Comparison of ENCODE assay signal across 10 cellular contexts in genomic region chr17:10631048-10631700, GRCh38. TPM values are rescaled to one million over a fixed set of nuclear protein-coding genes. Genes with fewer than 3 reads are reported as not detected.
A peak's percentile ranks its signal among the peaks of the same experiment; 100 is the strongest.
DNase-seq lines count a peak whose midpoint lies in the region; ATAC-seq and TF ChIP-seq lines count a peak whose summit lies in the region.
"Had no signal": no experiment of that assay in that cellular context is flagged by ENCODE, and none has a peak within 500 bp of the region (broad histone marks: within the 10 kb centered on the region; RNA-seq: fewer than 3 reads in every experiment).

No MANE protein-coding gene starts in this region.

- ATAC-seq in GM21447 (IDR thresholded peaks at IDR 0.05; ENCODE audit: unreplicated experiment) (no peak), HG02642 (IDR thresholded peaks at IDR 0.05; ENCODE audit: poor library complexity, unreplicated experiment) (no peak)

- H3K27me3 Mint-ChIP-seq in type B pancreatic cell: no peaks in the 10 kb centered on the region
- H3K27me3 Mint-ChIP-seq: naive B cell had no signal

- no peak overlapping the region for H3K4me3 Mint-ChIP-seq in type B pancreatic cell
- H3K4me3 Mint-ChIP-seq: naive B cell; T-helper 1 cell treated with Interleukin-12 subunit alpha and Interleukin-12 subunit beta and Interleukin-4 antibody, amounts not matched to agents 30 μg/mL and 1 μg/mL, for 36 hours had no signal

- TF ChIP-seq CTCF in type B pancreatic cell (conservative IDR thresholded peaks at IDR 0.05): peak; percentile 89

- no peaks in the 10 kb centered on the region for H3K9me3 Mint-ChIP-seq in type B pancreatic cell
- H3K9me3 Mint-ChIP-seq: T-helper 1 cell treated with Interleukin-12 subunit alpha and Interleukin-12 subunit beta and Interleukin-4 antibody, amounts not matched to agents 30 μg/mL and 1 μg/mL, for 36 hours had no signal

- no peaks in the 10 kb centered on the region for H3K4me1 Mint-ChIP-seq in type B pancreatic cell (ENCODE audit: unreplicated experiment)

- peaks cover 13% of the 10 kb centered on the region for H3K36me3 Mint-ChIP-seq in type B pancreatic cell

- DNase-seq in DMS 273 (lab: John Stamatoyannopoulos, UW; ENCODE audit: unreplicated experiment) (peak; percentile 52), DMS 273 treated with DMSO at 0.1 percent for 48 hours (lab: John Stamatoyannopoulos, UW) (no peak), HuH-7 (ENCODE audit: low spot score) (peak; percentile 33), islet precursor cell (peak; percentile 74), type B pancreatic cell (ENCODE audit: extremely low spot score, unreplicated experiment) (no peak)
- peak; percentile 70 for DNase-seq in activated CD8-positive, alpha-beta memory T cell treated with anti-CD3 and anti-CD28 coated beads, Interleukin-2, amount 50 U/mL, for 48 hours
- DNase-seq: naive B cell had no signal

- H3K27ac Mint-ChIP-seq in type B pancreatic cell: no peak overlapping the region
- H3K27ac Mint-ChIP-seq: T-helper 1 cell treated with Interleukin-12 subunit alpha and Interleukin-12 subunit beta and Interleukin-4 antibody, amounts not matched to agents 30 μg/mL and 1 μg/mL, for 36 hours had no signal

RNA-seq across cellular contexts. Expression of gene MYH3, which starts 25.9 kb away (rescaled TPM):
- total RNA-seq in type B pancreatic cell (ENCODE audit: low replicate concordance): 2.4 and 11.2 TPM in 2 replicates

Comparison
In these comparisons a context has a peak if more than half of its experiments do, and no peak if none do; other contexts are left out.
1. DNase-seq: peak in DMS 273 (single experiment), HuH-7 (single experiment), activated CD8-positive, alpha-beta memory T cell treated with anti-CD3 and anti-CD28 coated beads, Interleukin-2, amount 50 U/mL, for 48 hours (single experiment) and islet precursor cell (single experiment); none in DMS 273 treated with DMSO at 0.1 percent for 48 hours (single experiment) and type B pancreatic cell (single experiment).